In the genomic region with DNA sequence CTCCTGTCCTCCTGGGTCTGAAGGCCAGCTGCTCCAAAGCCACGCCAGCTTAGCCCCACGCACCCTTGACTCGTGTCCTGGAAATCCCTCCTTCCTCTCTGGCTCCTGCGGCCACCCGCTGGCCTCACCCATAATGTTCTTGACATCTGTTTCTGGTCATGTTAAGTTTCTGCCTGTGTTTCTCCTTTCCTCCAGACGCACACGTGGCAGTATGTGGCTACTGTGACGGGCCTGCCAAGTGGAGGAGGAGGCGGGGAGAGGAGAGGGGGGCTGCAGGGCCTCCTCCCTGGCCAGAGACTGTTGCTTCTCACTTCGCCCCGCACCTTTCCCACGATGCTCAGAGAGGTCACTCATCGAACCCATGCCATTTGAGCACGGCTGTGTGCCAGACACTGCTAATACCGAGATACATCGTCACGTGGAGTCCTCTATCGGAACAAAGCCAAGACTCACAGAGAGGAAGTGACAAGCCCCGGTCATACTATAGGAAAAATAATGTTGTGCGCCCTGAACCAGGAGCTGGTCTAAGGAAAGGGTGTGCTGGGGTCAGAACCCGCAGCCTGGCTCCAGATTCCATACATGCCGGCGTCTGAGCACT, we compare ENCODE assay signal across 8 cellular contexts. TPM values are rescaled to one million over a fixed set of nuclear protein-coding genes. Genes with fewer than 3 reads are reported as not detected.
DNase-seq lines count a peak whose midpoint lies in the region; ATAC-seq and TF ChIP-seq lines count a peak whose summit lies in the region.
"Had no signal": no experiment of that assay in that cellular context is flagged by ENCODE, and none has a peak within 500 bp of the region (broad histone marks: within the 10 kb centered on the region; RNA-seq: fewer than 3 reads in every experiment).

No MANE protein-coding gene starts in this region.

- 51 to 73% methylated on average over 10 to 23 of the region's 23 CpGs for WGBS in body of pancreas, 2 donors
- WGBS in right lobe of liver (ENCODE audit: insufficient coverage, low coverage, low lambda C conversion rate, missing lambda C conversion rate), result 57% methylated on average over 13 of the region's 23 CpGs
- WGBS in thyroid gland, 2 donors, result 36 to 42% methylated on average over 23 of the region's 23 CpGs

- H3K4me3 ChIP-seq in body of pancreas, result no peak overlapping the region
- H3K4me3 ChIP-seq in right lobe of liver, result no peak overlapping the region
- H3K4me3 ChIP-seq in thyroid gland (replicated peaks in 1 of 3), result no peak overlapping the region

- H3K4me1 ChIP-seq in body of pancreas (peaks cover 17% of the 10 kb centered on the region), right lobe of liver (peaks cover 0 to 21% (median 10%) of the 10 kb centered on the region in 4 donors), thyroid gland (peaks cover 0 to 30% of the 10 kb centered on the region in 2 donors)

- intact Hi-C loops in body of pancreas (cut with DNase I) (no loop called here), right lobe of liver (cut with DNase I) (no loop called here), thyroid gland (cut with DNase I) (no loop called here)

- in situ Hi-C loops in KBM-7 (cut with MboI; ENCODE audit: low pct_unique_long_range_greater_than_20kb, low sequenced_read_pairs), result no loop called here

- ATAC-seq in body of pancreas (peak; percentile 43), right lobe of liver (peak; percentile 17 to 42 (median 35)), GM18870 (IDR thresholded peaks at IDR 0.05; ENCODE audit: unreplicated experiment) (no peak)

- no peak for TF ChIP-seq POLR2A in body of pancreas (IDR thresholded peaks at IDR 0.05)
- TF ChIP-seq POLR2A in right lobe of liver (IDR thresholded peaks at IDR 0.05), result no peak
- no peak for TF ChIP-seq POLR2A in thyroid gland (IDR thresholded peaks at IDR 0.05)

- no peaks in the 10 kb centered on the region for H3K27me3 ChIP-seq in body of pancreas
- H3K27me3 ChIP-seq in right lobe of liver, result no peaks in the 10 kb centered on the region
- no peaks in the 10 kb centered on the region for H3K27me3 ChIP-seq in thyroid gland

- TF ChIP-seq CTCF in body of pancreas (IDR thresholded peaks at IDR 0.05) (no peak), right lobe of liver (IDR thresholded peaks at IDR 0.05) (no peak), thyroid gland (IDR thresholded peaks at IDR 0.05) (no peak)

- DNase-seq in KBM-7, result peak; percentile 89
- DNase-seq in body of pancreas, result peak in 2 of 4 donors; percentile 38 to 62
- peak; percentile 54 to 65 (median 60) for DNase-seq in right lobe of liver
- DNase-seq in thyroid gland, result peak; percentile 30 to 32
- no peak for DNase-seq in kidney glomerular epithelial cell (lab: John Stamatoyannopoulos, UW)
- no peak for DNase-seq in iPS-NIHi7 (ENCODE audit: extremely low spot score)

- H3K9me3 ChIP-seq in body of pancreas (no peaks in the 10 kb centered on the region), right lobe of liver (no peaks in the 10 kb centered on the region), thyroid gland (no peaks in the 10 kb centered on the region)

- H3K36me3 ChIP-seq in body of pancreas (replicated peaks in 1 of 2; ENCODE audit: insufficient read depth in 1 of 2, low read depth in 2 of 2), result no peaks in the 10 kb centered on the region
- no peaks in the 10 kb centered on the region for H3K36me3 ChIP-seq in right lobe of liver
- H3K36me3 ChIP-seq in thyroid gland, result no peaks in the 10 kb centered on the region

- H3K27ac ChIP-seq in body of pancreas (peak overlapping the region in 1 of 4 donors; percentile 52), right lobe of liver (peak overlapping the region in 1 of 3 donors; percentile 47), thyroid gland (no peak overlapping the region)

RNA-seq across cellular contexts. Expression of a gene that starts 11.5 kb away (rescaled TPM):
- total RNA-seq in body of pancreas, result 1 to 10 TPM; 2.0 to 4.7 TPM
- 10 to 100 TPM in 2 of 6 experiments, 1 to 10 TPM in 4; 3.3 to 12.6 (median 6.3) TPM for total RNA-seq in right lobe of liver
- 1 to 10 TPM; 1.7 to 4.8 (median 3.6) TPM for total RNA-seq in thyroid gland

RNA-seq across cellular contexts. Expression of a gene that starts 26.8 kb away (rescaled TPM):
- total RNA-seq in body of pancreas (1 to 10 TPM in 1 of 2 donors, under 1 TPM in 1; 0.78 to 2.3 TPM), right lobe of liver (1 to 10 TPM; 1.2 to 8.6 (median 2.0) TPM), thyroid gland (1 to 10 TPM in 1 of 4 donors, under 1 TPM in 3; 0.11 to 1.7 (median 0.73) TPM)
- total RNA-seq: NCI-H460 had no signal

RNA-seq across cellular contexts. Expression of a gene that starts 35.7 kb away (rescaled TPM):
- 1 to 10 TPM; 1.3 to 4.2 TPM for total RNA-seq in body of pancreas
- total RNA-seq in right lobe of liver, result not detected
- total RNA-seq in thyroid gland, result under 1 TPM in 3 of 4 donors, not detected in 1; 0.11 to 0.24 (median 0.13) TPM
- total RNA-seq: NCI-H460 had no signal

Comparison
In these comparisons a context has a peak if more than half of its experiments do, and no peak if none do; other contexts are left out.
1. DNase-seq: peak in KBM-7 (single experiment), right lobe of liver (3 of 3) and thyroid gland (2 of 2); none in kidney glomerular epithelial cell (single experiment) and iPS-NIHi7 (single experiment).